13 cellular contexts compared by ENCODE assay signal in the genomic region with DNA sequence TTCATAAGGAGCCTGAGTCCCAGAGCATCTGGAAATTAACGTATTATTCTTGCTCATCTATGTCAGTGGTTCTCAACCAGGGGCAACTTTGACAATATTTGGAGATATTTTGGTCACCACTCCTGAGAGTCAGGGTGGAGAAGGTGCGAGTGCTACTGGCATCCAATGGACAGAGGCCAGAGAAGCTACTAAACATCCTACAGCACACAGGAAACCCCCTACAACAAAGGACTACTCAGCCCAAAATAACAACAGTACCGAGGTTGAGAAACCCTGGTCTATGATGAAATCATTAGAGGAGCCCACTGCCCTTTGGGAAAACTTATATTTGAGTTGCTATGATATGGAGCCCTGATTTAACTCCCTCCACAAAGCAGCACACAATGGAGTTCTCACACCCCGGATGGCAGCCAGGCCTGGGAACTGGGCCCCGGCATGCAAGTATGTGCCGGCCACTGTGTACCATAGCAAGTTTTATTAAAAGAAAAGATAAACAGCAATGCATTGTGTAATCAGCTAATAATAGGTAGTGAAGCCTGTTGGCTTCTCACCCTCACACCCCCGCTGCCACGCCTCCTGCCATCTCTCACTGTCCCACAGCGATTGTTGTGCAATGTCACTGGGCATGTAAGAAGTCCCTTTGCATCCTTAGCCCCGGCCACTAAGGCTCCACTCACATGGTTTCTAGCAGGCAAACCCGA.
DNase-seq lines count a peak whose midpoint lies in the region; ATAC-seq and TF ChIP-seq lines count a peak whose summit lies in the region.
"Had no signal": no experiment of that assay in that cellular context is flagged by ENCODE, and none has a peak within 500 bp of the region (broad histone marks: within the 10 kb centered on the region; RNA-seq: fewer than 3 reads in every experiment).

No MANE protein-coding gene starts in this region.

- DNase-seq in breast epithelium (ENCODE audit: low spot score in 2 of 2) (peak in 1 of 2 donors; percentile 71), MCF 10A (ENCODE audit: unreplicated experiment) (no peak), Right ventricle myocardium inferior (ENCODE audit: missing footprints) (peak; percentile 85), NCI-H69 (lab: John Stamatoyannopoulos, UW) (no peak), SK-N-SH (no peak), GM19238 (ENCODE audit: insufficient read length, low spot score) (no peak)
- DNase-seq in naive thymus-derived CD4-positive, alpha-beta T cell, result no peak
- DNase-seq: activated CD8-positive, alpha-beta memory T cell treated with anti-CD3 and anti-CD28 coated beads, Interleukin-2, amount 10 ng/mL, durations not matched to agents 7 days and 5 days; activated naive CD8-positive, alpha-beta T cell treated with anti-CD3 and anti-CD28 coated beads, Interleukin-2, amount 10 ng/mL, durations not matched to agents 7 days and 5 days; foreskin melanocyte; NCI-H2081 treated with DMSO at 0.1 percent for 48 hours had no signal

- no peaks in the 10 kb centered on the region for H3F3A ChIP-seq in SK-N-SH (replicated peaks; ENCODE audit: insufficient read depth)

- no peaks in the 10 kb centered on the region for H3K27me3 ChIP-seq in breast epithelium
- no peaks in the 10 kb centered on the region for H3K27me3 ChIP-seq in naive thymus-derived CD4-positive, alpha-beta T cell (ENCODE audit: control insufficient read depth in 2 of 2, insufficient read depth in 2 of 2, low read length in 2 of 2)
- no peaks in the 10 kb centered on the region for H3K27me3 ChIP-seq in SK-N-SH (ENCODE audit: insufficient read depth)

- peaks cover 11% of the 10 kb centered on the region for H3K4me1 Mint-ChIP-seq in MCF 10A (ENCODE audit: insufficient read depth, unreplicated experiment)
- peaks cover 0 to 36% (median 27%) of the 10 kb centered on the region in 7 donors for H3K4me1 Mint-ChIP-seq in naive thymus-derived CD4-positive, alpha-beta T cell

- TF ChIP-seq EP300 in SK-N-SH (IDR thresholded peaks at IDR 0.05; ENCODE audit: borderline replicate concordance in 1 of 2, low read depth in 1 of 2, low read length in 1 of 2), result no peak

- H3K4me3 Mint-ChIP-seq in MCF 10A (ENCODE audit: unreplicated experiment), result no peak overlapping the region
- peak overlapping the region in 2 of 10 donors; percentile 2 to 79 for H3K4me3 Mint-ChIP-seq in naive thymus-derived CD4-positive, alpha-beta T cell
- H3K4me3 Mint-ChIP-seq: activated CD8-positive, alpha-beta memory T cell treated with anti-CD3 and anti-CD28 coated beads, Interleukin-2, amount 10 ng/mL, durations not matched to agents 7 days and 5 days; activated naive CD8-positive, alpha-beta T cell treated with anti-CD3 and anti-CD28 coated beads, Interleukin-2, amount 10 ng/mL, durations not matched to agents 7 days and 5 days; dendritic cell treated with granulocyte-macrophage colony-stimulating factor and Interleukin-4, amounts not matched to agents 40 ng/mL and 50 ng/mL, for 4 days had no signal

- 69% methylated on average over 11 of the region's 11 CpGs for WGBS in SK-N-SH (ENCODE audit: low lambda C conversion rate)

- H3K9me3 ChIP-seq in breast epithelium, result no peaks in the 10 kb centered on the region
- H3K9me3 ChIP-seq in naive thymus-derived CD4-positive, alpha-beta T cell (ENCODE audit: control insufficient read depth in 2 of 3, low read length in 3 of 3), result no peaks in the 10 kb centered on the region
- H3K9me3 ChIP-seq in SK-N-SH, result no peaks in the 10 kb centered on the region

- H3K27ac ChIP-seq in breast epithelium, result peak overlapping the region; percentile 4 to 31
- no peak overlapping the region for H3K27ac ChIP-seq in naive thymus-derived CD4-positive, alpha-beta T cell (ENCODE audit: low read depth, low read length)
- H3K27ac ChIP-seq in SK-N-SH (ENCODE audit: low read depth in 2 of 2, low read length in 1 of 2), result no peak overlapping the region

- H3K4me1 ChIP-seq in breast epithelium (no peaks in the 10 kb centered on the region), SK-N-SH (ENCODE audit: control insufficient read depth in 1 of 2, insufficient read depth in 2 of 2, low read depth in 1 of 2, low read length in 1 of 2) (peaks cover 0 to 22% of the 10 kb centered on the region in 2 experiments; a peak in 2 of 4 replicates)
- peaks cover 0 to 7% of the 10 kb centered on the region in 2 donors for H3K4me1 ChIP-seq in naive thymus-derived CD4-positive, alpha-beta T cell (ENCODE audit: control insufficient read depth in 2 of 2, insufficient read depth in 2 of 2, low read length in 2 of 2)

- no peak overlapping the region for H3K4me2 ChIP-seq in SK-N-SH

- no peak overlapping the region for H3K27ac Mint-ChIP-seq in MCF 10A (ENCODE audit: low read depth, unreplicated experiment)
- H3K27ac Mint-ChIP-seq in naive thymus-derived CD4-positive, alpha-beta T cell, result peak overlapping the region in 1 of 9 donors; percentile 72
- H3K27ac Mint-ChIP-seq: activated CD8-positive, alpha-beta memory T cell treated with anti-CD3 and anti-CD28 coated beads, Interleukin-2, amount 10 ng/mL, durations not matched to agents 7 days and 5 days; activated naive CD8-positive, alpha-beta T cell treated with anti-CD3 and anti-CD28 coated beads, Interleukin-2, amount 10 ng/mL, durations not matched to agents 7 days and 5 days; dendritic cell treated with granulocyte-macrophage colony-stimulating factor and Interleukin-4, amounts not matched to agents 40 ng/mL and 50 ng/mL, for 4 days had no signal

- no peak for TF ChIP-seq CTCF in breast epithelium (IDR thresholded peaks at IDR 0.05)
- TF ChIP-seq CTCF in MCF 10A (IDR thresholded peaks at IDR 0.05; ENCODE audit: unreplicated experiment), result no peak
- no peak for TF ChIP-seq CTCF in SK-N-SH (IDR thresholded peaks at IDR 0.05)

- intact Hi-C loops in breast epithelium (cut with DNase I; ENCODE audit: low total_unique reads) (no loop called here), MCF 10A (cut with micrococcal nuclease) (no loop called here), Right ventricle myocardium inferior (cut with DNase I) (loop anchor here (1.0 kb wide), 1 partner anchor 12 kb away; no protein-coding TSS in a partner anchor)
- intact Hi-C loops in naive thymus-derived CD4-positive, alpha-beta T cell (cut with micrococcal nuclease), result no loop called here

- ATAC-seq in Right ventricle myocardium inferior (peak; percentile 92), HG03039 (IDR thresholded peaks at IDR 0.05; ENCODE audit: unreplicated experiment) (no peak)
- ATAC-seq in naive thymus-derived CD4-positive, alpha-beta T cell, result peak; percentile 86
- ATAC-seq: activated CD8-positive, alpha-beta memory T cell treated with anti-CD3 and anti-CD28 coated beads, Interleukin-2, amount 10 ng/mL, durations not matched to agents 7 days and 5 days had no signal

- CTCF ChIA-PET in MCF 10A (lab: Yijun Ruan, JAX) (interaction anchor here (0.7 kb wide), 1 partner anchor 351 kb away, joined by 3 read pairs; no protein-coding TSS in a partner anchor), SK-N-SH (lab: Yijun Ruan, JAX) (interaction anchor here (2.6 kb wide), 1 partner anchor 20 kb away, joined by 16 read pairs; no protein-coding TSS in a partner anchor)
- CTCF ChIA-PET in naive thymus-derived CD4-positive, alpha-beta T cell (lab: Charles Lee), result no interaction called here

- no peaks in the 10 kb centered on the region for H3K9me2 ChIP-seq in SK-N-SH

- peaks cover 4% of the 10 kb centered on the region for H3K36me3 Mint-ChIP-seq in MCF 10A (ENCODE audit: insufficient read depth, unreplicated experiment)
- H3K36me3 Mint-ChIP-seq in naive thymus-derived CD4-positive, alpha-beta T cell, result no peaks in the 10 kb centered on the region
- H3K36me3 Mint-ChIP-seq: activated CD8-positive, alpha-beta memory T cell treated with anti-CD3 and anti-CD28 coated beads, Interleukin-2, amount 10 ng/mL, durations not matched to agents 7 days and 5 days; activated naive CD8-positive, alpha-beta T cell treated with anti-CD3 and anti-CD28 coated beads, Interleukin-2, amount 10 ng/mL, durations not matched to agents 7 days and 5 days had no signal

- no peak overlapping the region for H3K9ac ChIP-seq in SK-N-SH

- no peaks in the 10 kb centered on the region for H3K27me3 Mint-ChIP-seq in MCF 10A (ENCODE audit: insufficient read depth, unreplicated experiment)
- H3K27me3 Mint-ChIP-seq in naive thymus-derived CD4-positive, alpha-beta T cell, result peaks cover 0 to 2% (median 0%) of the 10 kb centered on the region in 5 donors
- H3K27me3 Mint-ChIP-seq: activated naive CD8-positive, alpha-beta T cell treated with anti-CD3 and anti-CD28 coated beads, Interleukin-2, amount 10 ng/mL, durations not matched to agents 7 days and 5 days had no signal

- no peaks in the 10 kb centered on the region for H3K79me2 ChIP-seq in SK-N-SH (ENCODE audit: insufficient read depth)

- H3K9me3 Mint-ChIP-seq in MCF 10A (ENCODE audit: unreplicated experiment), result peaks cover 11% of the 10 kb centered on the region
- peaks cover 0 to 2% (median 0%) of the 10 kb centered on the region in 11 donors for H3K9me3 Mint-ChIP-seq in naive thymus-derived CD4-positive, alpha-beta T cell
- H3K9me3 Mint-ChIP-seq: activated naive CD8-positive, alpha-beta T cell treated with anti-CD3 and anti-CD28 coated beads, Interleukin-2, amount 10 ng/mL, durations not matched to agents 7 days and 5 days; dendritic cell treated with granulocyte-macrophage colony-stimulating factor and Interleukin-4, amounts not matched to agents 40 ng/mL and 50 ng/mL, for 4 days had no signal

- no peaks in the 10 kb centered on the region for H3K36me3 ChIP-seq in breast epithelium
- H3K36me3 ChIP-seq in naive thymus-derived CD4-positive, alpha-beta T cell (ENCODE audit: control insufficient read depth in 2 of 3, insufficient read depth in 3 of 3, low read length in 3 of 3), result no peaks in the 10 kb centered on the region
- no peaks in the 10 kb centered on the region for H3K36me3 ChIP-seq in SK-N-SH (replicated peaks in 1 of 2; ENCODE audit: control insufficient read depth in 1 of 2, insufficient read depth in 2 of 2, low read length in 1 of 2)

- TF ChIP-seq POLR2A in breast epithelium (IDR thresholded peaks at IDR 0.05), result no peak

- no TSS peak for BruUV-seq in MCF 10A (replicated peaks; lab: Mats Ljungman, UMichigan)

- H2AFZ ChIP-seq in SK-N-SH (ENCODE audit: low read depth), result no peak overlapping the region

- POLR2A ChIA-PET in MCF 10A (lab: Yijun Ruan, JAX), result interaction anchor here (0.6 kb wide), 1 partner anchor 478 kb away, joined by 3 read pairs; no protein-coding TSS in a partner anchor
- POLR2A ChIA-PET in naive thymus-derived CD4-positive, alpha-beta T cell (lab: Charles Lee), result no interaction called here
- POLR2A ChIA-PET in SK-N-SH (lab: Yijun Ruan, JAX), result no interaction called here

- H3K4me3 ChIP-seq in breast epithelium (no peak overlapping the region), SK-N-SH (ENCODE audit: low read depth in 2 of 2, low read length in 1 of 2) (no peak overlapping the region)
- no peak overlapping the region for H3K4me3 ChIP-seq in naive thymus-derived CD4-positive, alpha-beta T cell (ENCODE audit: low read length)

- H4K20me1 ChIP-seq in SK-N-SH (ENCODE audit: insufficient read depth), result no peaks in the 10 kb centered on the region

- TF ChIP-seq RAD21 in SK-N-SH (IDR thresholded peaks at IDR 0.05; ENCODE audit: low read length), result no peak

Comparison
In these comparisons a context has a peak if more than half of its experiments do, and no peak if none do; other contexts are left out.
1. H3K27ac ChIP-seq: peak in breast epithelium (2 of 2); none in naive thymus-derived CD4-positive, alpha-beta T cell (single experiment) and SK-N-SH (0 of 2).